In genomic region chr2:191678437-191679110, GRCh38 we compare ENCODE assay signal across 1 cellular context.
TF ChIP-seq lines count a peak whose summit lies in the region.

No MANE protein-coding gene starts in this region.

TF ChIP-seq in GM23338, 12 proteins besides CTCF, POLR2A, EP300 and RAD21 (continued from another document):
- TF ChIP-seq REST (IDR thresholded peaks at IDR 0.05; ENCODE audit: unreplicated experiment) (no peak), ZNF462 (CRISPR knock-in tag; IDR thresholded peaks at IDR 0.05) (no peak), EZH2phosphoT487 (IDR thresholded peaks at IDR 0.05; ENCODE audit: unreplicated experiment) (no peak), NANOG (IDR thresholded peaks at IDR 0.05; ENCODE audit: borderline replicate concordance) (no peak), JUNB (IDR thresholded peaks at IDR 0.05; ENCODE audit: unreplicated experiment) (no peak), STAT1 (IDR thresholded peaks at IDR 0.05; ENCODE audit: unreplicated experiment) (no peak)
